13 cellular contexts compared by ENCODE assay signal in genomic region chr12:93397412-93397811, GRCh38. TPM values are rescaled to one million over a fixed set of nuclear protein-coding genes. Genes with fewer than 3 reads are reported as not detected.
A peak's percentile ranks its signal among the peaks of the same experiment; 100 is the strongest.
DNase-seq lines count a peak whose midpoint lies in the region; ATAC-seq and TF ChIP-seq lines count a peak whose summit lies in the region.
"Had no signal": no experiment of that assay in that cellular context is flagged by ENCODE, and none has a peak within 500 bp of the region (broad histone marks: within the 10 kb centered on the region; RNA-seq: fewer than 3 reads in every experiment).

No MANE protein-coding gene starts in this region.

- H3K9me2 ChIP-seq in hepatocyte (replicated peaks; ENCODE audit: insufficient read depth): no peaks in the 10 kb centered on the region

- no peak for DNase-seq in cardiac muscle cell (ENCODE audit: low read depth in 1 of 2, low spot score in 1 of 2)
- DNase-seq in left cardiac atrium: no peak
- DNase-seq in SK-N-MC (ENCODE audit: low read depth, low spot score): no peak
- DNase-seq in hepatocyte (ENCODE audit: low spot score): no peak
- no peak for DNase-seq in psoas muscle
- no peak for DNase-seq in NOMO-1 treated with DMSO at 0.1 percent for 48 hours (lab: John Stamatoyannopoulos, UW; ENCODE audit: unreplicated experiment)
- DNase-seq in posterior cingulate gyrus: no peak
- DNase-seq: Calu3, GOT3, H9 had no signal

- ATAC-seq in left cardiac atrium (no peak), psoas muscle (no peak), GM19463 (IDR thresholded peaks at IDR 0.05; ENCODE audit: unreplicated experiment) (no peak)

- H3K9ac ChIP-seq in SK-N-MC (ENCODE audit: insufficient read length): peak overlapping the region; percentile 29
- H3K9ac ChIP-seq: BLaER1 treated with 17β-estradiol and CSF1 and Interleukin-3, amounts not matched to agents 10 nM and 100 nM had no signal

- 88% methylated on average over 12 of the region's 12 CpGs for WGBS in hepatocyte (ENCODE audit: low lambda C conversion rate, missing lambda C conversion rate)
- 40 to 75% (median 42%) methylated on average over 12 of the region's 12 CpGs for WGBS in psoas muscle, 3 donors

- no peaks in the 10 kb centered on the region for H3K9me3 ChIP-seq in cardiac muscle cell (ENCODE audit: low read depth)
- no peaks in the 10 kb centered on the region for H3K9me3 ChIP-seq in SK-N-MC (ENCODE audit: low read depth, low read length)
- no peaks in the 10 kb centered on the region for H3K9me3 ChIP-seq in hepatocyte (ENCODE audit: low read depth)
- no peaks in the 10 kb centered on the region for H3K9me3 ChIP-seq in psoas muscle
- H3K9me3 ChIP-seq: BLaER1 treated with 17β-estradiol and CSF1 and Interleukin-3, amounts not matched to agents 10 nM and 100 nM had no signal

- H3K36me3 ChIP-seq in cardiac muscle cell (peaks cover 56% of the 10 kb centered on the region), SK-N-MC (ENCODE audit: insufficient read depth, low read length) (peaks cover 51% of the 10 kb centered on the region), hepatocyte (replicated peaks; ENCODE audit: insufficient read depth, low read depth) (peaks cover 6% of the 10 kb centered on the region), psoas muscle (ENCODE audit: insufficient read depth in 1 of 2, low read depth in 1 of 2) (peaks cover 0 to 68% of the 10 kb centered on the region in 2 donors)

- intact Hi-C loops in left cardiac atrium (cut with DNase I): loop anchor here (5.0 to 10.0 kb wide), 2 partner anchors 410 to 413 kb away; no protein-coding TSS in a partner anchor
- intact Hi-C loops in psoas muscle (cut with DNase I): loop anchor here in 1 of 2 donors (2.0 to 10.0 kb wide), 2 partner anchors 373 to 411 kb away; no protein-coding TSS in a partner anchor
- intact Hi-C loops in posterior cingulate gyrus (cut with DNase I): loop anchor here (2.0 to 10.0 kb wide), 2 partner anchors 411 to 613 kb away; no protein-coding TSS in a partner anchor

- no peak overlapping the region for H2AFZ ChIP-seq in hepatocyte

- no peak overlapping the region for H3K4me2 ChIP-seq in hepatocyte
- H3K4me2 ChIP-seq: BLaER1 treated with 17β-estradiol and CSF1 and Interleukin-3, amounts not matched to agents 10 nM and 100 nM had no signal

- H4K20me1 ChIP-seq in hepatocyte (ENCODE audit: insufficient read depth, poor library complexity, severe bottlenecking): peaks cover 34% of the 10 kb centered on the region

- no peaks in the 10 kb centered on the region for H3K27me3 ChIP-seq in cardiac muscle cell
- no peaks in the 10 kb centered on the region for H3K27me3 ChIP-seq in hepatocyte
- no peaks in the 10 kb centered on the region for H3K27me3 ChIP-seq in psoas muscle (ENCODE audit: insufficient read depth in 3 of 3, low read length in 2 of 3)
- H3K27me3 ChIP-seq: BLaER1 treated with 17β-estradiol and CSF1 and Interleukin-3, amounts not matched to agents 10 nM and 100 nM had no signal

- TF ChIP-seq CTCF in cardiac muscle cell (IDR thresholded peaks at IDR 0.05; ENCODE audit: low read depth, low read length) (no peak), hepatocyte (IDR thresholded peaks at IDR 0.05; ENCODE audit: poor library complexity) (no peak), psoas muscle (IDR thresholded peaks at IDR 0.05) (no peak)

- H3K27ac ChIP-seq in cardiac muscle cell: peak overlapping the region; percentile 70
- peak overlapping the region; percentile 81 for H3K27ac ChIP-seq in SK-N-MC
- H3K27ac ChIP-seq in hepatocyte: peak overlapping the region; percentile 43
- H3K27ac ChIP-seq in psoas muscle: peak overlapping the region; percentile 53
- H3K27ac ChIP-seq: BLaER1 treated with 17β-estradiol and CSF1 and Interleukin-3, amounts not matched to agents 10 nM and 100 nM had no signal

- H3K79me2 ChIP-seq in hepatocyte: peaks cover 55% of the 10 kb centered on the region

- H3K4me3 ChIP-seq in cardiac muscle cell (no peak overlapping the region), SK-N-MC (no peak overlapping the region), hepatocyte (no peak overlapping the region), psoas muscle (no peak overlapping the region)
- H3K4me3 ChIP-seq: BLaER1 treated with 17β-estradiol and CSF1 and Interleukin-3, amounts not matched to agents 10 nM and 100 nM; GM12878 had no signal

- H3K4me1 ChIP-seq in cardiac muscle cell (ENCODE audit: low read depth) (peaks cover 5% of the 10 kb centered on the region), hepatocyte (ENCODE audit: insufficient read depth) (peaks cover 13% of the 10 kb centered on the region), psoas muscle (peaks cover 25% of the 10 kb centered on the region)

RNA-seq across cellular contexts. Expression of gene NUDT4, which starts 19.7 kb away (rescaled TPM):
- total RNA-seq in cardiac muscle cell (338 and 386 TPM in 2 replicates), left cardiac atrium (100 to 1,000 TPM; 140 to 244 TPM), hepatocyte (243 and 265 TPM in 2 replicates), psoas muscle (100 to 1,000 TPM; 187 to 254 (median 211) TPM)
- polyA plus RNA-seq in cardiac muscle cell (330 and 484 TPM in 2 replicates), hepatocyte (123 and 151 TPM in 2 replicates), psoas muscle (100 to 1,000 TPM in 1 of 3 donors, 10 to 100 TPM in 2; 48.3 to 108 (median 76.1) TPM)

RNA-seq across cellular contexts. Expression of gene UBE2N, which starts 44.3 kb away (rescaled TPM):
- total RNA-seq in cardiac muscle cell (17.2 and 36.1 TPM in 2 replicates), left cardiac atrium (10 to 100 TPM; 72.2 to 92.2 TPM), hepatocyte (50.9 and 59.1 TPM in 2 replicates), psoas muscle (10 to 100 TPM; 70.6 to 97.6 (median 80.0) TPM)
- polyA plus RNA-seq in cardiac muscle cell (131 and 168 TPM in 2 replicates), hepatocyte (121 and 131 TPM in 2 replicates), psoas muscle (100 to 1,000 TPM in 1 of 3 donors, 10 to 100 TPM in 2; 52.8 to 104 (median 91.4) TPM)
